In the genomic region with DNA sequence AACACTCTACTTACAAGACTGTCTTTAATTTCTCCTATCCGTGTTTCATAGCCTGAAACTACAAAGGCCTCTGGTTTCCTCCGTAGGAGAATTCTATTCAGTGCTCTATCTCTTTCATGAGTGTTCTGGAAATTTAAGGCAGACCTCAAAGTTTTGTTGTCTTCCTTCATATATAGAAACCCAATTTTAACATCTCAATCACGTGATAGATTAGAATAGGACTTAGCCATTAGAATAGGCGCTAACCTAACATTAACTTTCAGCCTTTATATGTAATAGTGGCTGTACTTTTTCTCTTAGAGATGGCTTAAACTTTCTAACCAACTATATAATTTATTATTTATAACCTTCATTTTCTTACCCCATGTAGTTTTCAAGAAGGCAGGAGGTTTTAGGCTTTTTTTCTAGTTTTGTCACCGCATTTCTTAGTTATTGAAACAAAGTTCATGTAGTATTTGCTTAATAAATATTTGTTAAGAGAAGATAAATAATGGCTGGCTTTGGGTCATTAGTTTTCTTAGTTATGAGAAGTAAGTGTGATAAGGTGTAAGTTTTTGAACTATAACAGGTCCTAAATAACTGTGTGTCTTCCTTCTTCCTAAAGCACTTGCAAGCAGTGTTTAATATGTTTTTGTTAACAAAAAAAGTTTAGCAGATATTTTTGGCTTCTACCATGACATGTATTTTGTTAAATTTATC, we compare ENCODE assay signal across 26 cellular contexts.
"Had no signal": no experiment of that assay in that cellular context is flagged by ENCODE, and none has a peak within 500 bp of the region (broad histone marks: within the 10 kb centered on the region; RNA-seq: fewer than 3 reads in every experiment).

No MANE protein-coding gene starts in this region.

- DNase-seq: colonic mucosa; cortex of kidney; effector CD8-positive, alpha-beta T cell; effector memory CD8-positive, alpha-beta T cell; endodermal cell; erythroblast; esophagus squamous epithelium; foreskin fibroblast; foreskin melanocyte; gastrocnemius medialis; heart left ventricle; hippocampal formation; left cardiac atrium; left ventricle myocardium inferior; lower lobe of right lung; mesenchymal stem cell; mucosa of descending colon; naive B cell; naive thymus-derived CD8-positive, alpha-beta T cell had no signal

- H3K9me3 Mint-ChIP-seq: dendritic cell treated with granulocyte-macrophage colony-stimulating factor and Interleukin-4, amounts not matched to agents 40 ng/mL and 50 ng/mL, for 4 days; endodermal cell; mesothelial cell of epicardium had no signal

- H3K4me3 Mint-ChIP-seq: dendritic cell treated with granulocyte-macrophage colony-stimulating factor and Interleukin-4, amounts not matched to agents 40 ng/mL and 50 ng/mL, for 4 days; effector memory CD8-positive, alpha-beta T cell; endodermal cell; mesothelial cell of epicardium; naive B cell; naive thymus-derived CD8-positive, alpha-beta T cell had no signal

- H3K36me3 Mint-ChIP-seq: mesothelial cell of epicardium; naive B cell; naive thymus-derived CD8-positive, alpha-beta T cell had no signal

- H3K4me1 ChIP-seq: colonic mucosa, esophagus squamous epithelium, gastrocnemius medialis, heart left ventricle, left ventricle myocardium inferior, lower lobe of right lung had no signal

- H3K27ac Mint-ChIP-seq: dendritic cell treated with granulocyte-macrophage colony-stimulating factor and Interleukin-4, amounts not matched to agents 40 ng/mL and 50 ng/mL, for 4 days; effector memory CD8-positive, alpha-beta T cell; endodermal cell; mesothelial cell of epicardium; naive B cell; naive thymus-derived CD8-positive, alpha-beta T cell had no signal

- H3K36me3 ChIP-seq: colonic mucosa, esophagus squamous epithelium, gastrocnemius medialis, heart left ventricle, left ventricle myocardium inferior, lower lobe of right lung had no signal

- H3K27me3 ChIP-seq: colonic mucosa, esophagus squamous epithelium, gastrocnemius medialis, heart left ventricle had no signal

- ATAC-seq: effector memory CD8-positive, alpha-beta T cell; esophagus mucosa; gastrocnemius medialis; heart left ventricle; left cardiac atrium; lower lobe of right lung; mucosa of descending colon; naive thymus-derived CD8-positive, alpha-beta T cell had no signal

- H3K4me3 ChIP-seq: colonic mucosa, esophagus squamous epithelium, gastrocnemius medialis, heart left ventricle, left ventricle myocardium inferior, lower lobe of right lung, mucosa of descending colon had no signal

- H3K27me3 Mint-ChIP-seq: dendritic cell treated with granulocyte-macrophage colony-stimulating factor and Interleukin-4, amounts not matched to agents 40 ng/mL and 50 ng/mL, for 4 days; effector memory CD8-positive, alpha-beta T cell; naive B cell; naive thymus-derived CD8-positive, alpha-beta T cell had no signal

- FAIRE-seq: endometrium, islet of Langerhans, keratinocyte had no signal

- H3K4me1 Mint-ChIP-seq: endodermal cell; mesothelial cell of epicardium; naive B cell; naive thymus-derived CD8-positive, alpha-beta T cell had no signal

- H3K9me3 ChIP-seq: colonic mucosa, esophagus squamous epithelium, gastrocnemius medialis, heart left ventricle, left ventricle myocardium inferior, lower lobe of right lung, mucosa of descending colon had no signal

- H3K27ac ChIP-seq: colonic mucosa, epithelial cell of prostate, esophagus squamous epithelium, gastrocnemius medialis, heart left ventricle, left ventricle myocardium inferior, lower lobe of right lung had no signal
